11 cellular contexts compared by ENCODE assay signal in genomic region chrX:71908387-71908786, GRCh38. TPM values are rescaled to one million over a fixed set of nuclear protein-coding genes. Genes with fewer than 3 reads are reported as not detected.
"Had no signal": no experiment of that assay in that cellular context is flagged by ENCODE, and none has a peak within 500 bp of the region (broad histone marks: within the 10 kb centered on the region; RNA-seq: fewer than 3 reads in every experiment).

No MANE protein-coding gene starts in this region.

- H3K9ac ChIP-seq: GM23248, KMS-11 had no signal

- H3K36me3 ChIP-seq: HAP-1 had no signal

- H3K4me2 ChIP-seq: KMS-11 had no signal

- H3K27ac Mint-ChIP-seq: HFFc6, IgD-negative memory B cell had no signal

- H3K27ac ChIP-seq: GM23248, HL-60, KMS-11 had no signal

- ATAC-seq: HCT116, HepG2 had no signal

- H3K4me3 Mint-ChIP-seq: HFFc6, IgD-negative memory B cell had no signal

- H2AFZ ChIP-seq: GM23248 had no signal

- H3K4me1 Mint-ChIP-seq: IgD-negative memory B cell had no signal

- H3K9me3 ChIP-seq: HAP-1 had no signal

- H3K4me3 ChIP-seq: GM23248, HAP-1 had no signal

- H3K9me3 Mint-ChIP-seq: HFFc6, IgD-negative memory B cell had no signal

- DNase-seq: GM23248, GOT3, H7, HFFc6, KBM-7 had no signal

RNA-seq across cellular contexts. Expression of gene NHSL2, which starts 2.3 kb away (rescaled TPM):
- total RNA-seq: HepG2 had no signal
- polyA plus RNA-seq: HepG2 had no signal
